Comparison of ENCODE assay signal across 22 cellular contexts in genomic region chr2:153455856-153456255, GRCh38. TPM values are rescaled to one million over a fixed set of nuclear protein-coding genes. Genes with fewer than 3 reads are reported as not detected.
A peak's percentile ranks its signal among the peaks of the same experiment; 100 is the strongest.
DNase-seq lines count a peak whose midpoint lies in the region; ATAC-seq and TF ChIP-seq lines count a peak whose summit lies in the region.
"Had no signal": no experiment of that assay in that cellular context is flagged by ENCODE, and none has a peak within 500 bp of the region (broad histone marks: within the 10 kb centered on the region; RNA-seq: fewer than 3 reads in every experiment).

No MANE protein-coding gene starts in this region.

- no peaks in the 10 kb centered on the region for H3K36me3 ChIP-seq in HEK293 (ENCODE audit: control insufficient read depth in 2 of 2, insufficient read depth in 1 of 2, low read length in 2 of 2)
- H3K36me3 ChIP-seq in mesendoderm (ENCODE audit: control insufficient read depth, insufficient read depth, low read length) = no peaks in the 10 kb centered on the region
- no peaks in the 10 kb centered on the region for H3K36me3 ChIP-seq in colonic mucosa
- H3K36me3 ChIP-seq: BLaER1 had no signal

- no peaks in the 10 kb centered on the region for H3K36me3 Mint-ChIP-seq in mesothelial cell of epicardium
- H3K36me3 Mint-ChIP-seq: CD4-positive, alpha-beta memory T cell had no signal

- in situ Hi-C loops in G401 (cut with HindIII; ENCODE audit: low sequenced_read_pairs) = no loop called here
- in situ Hi-C loops in KBM-7 (cut with MboI; ENCODE audit: low pct_unique_long_range_greater_than_20kb, low sequenced_read_pairs) = no loop called here

- H3K27ac ChIP-seq in HEK293 (ENCODE audit: extremely low read depth, low read depth, low read length) = no peak overlapping the region
- H3K27ac ChIP-seq in mesendoderm (ENCODE audit: low read depth, low read length) = no peak overlapping the region
- no peak overlapping the region for H3K27ac ChIP-seq in colonic mucosa
- H3K27ac ChIP-seq: BLaER1 had no signal

- H3K56ac ChIP-seq in mesendoderm (ENCODE audit: low read length) = no peak overlapping the region

- WGBS in mesendoderm (ENCODE audit: extremely low coverage, insufficient coverage, low lambda C conversion rate) = no CpG with 5 or more reads among the region's 8 CpGs

- H3K18ac ChIP-seq in mesendoderm (ENCODE audit: low read length) = no peak overlapping the region

- DNase-seq in G401 (ENCODE audit: low spot score) = peak; percentile 50
- DNase-seq in cerebellar cortex (ENCODE audit: low spot score) = peak; percentile 76
- peak; percentile 57 for DNase-seq in mesendoderm
- no peak for DNase-seq in colonic mucosa
- no peak for DNase-seq in KBM-7
- DNase-seq in mesothelial cell of epicardium (ENCODE audit: low spot score in 2 of 2, unreplicated experiment in 2 of 2) = no peak
- DNase-seq: EL, GOT3, NCI-H1105 treated with DMSO at 0.1 percent for 48 hours, NCI-H187, NCI-H2107, NCI-H510A, NCI-H774, OCI-M1, SIG-M5, T-helper 1 cell had no signal

- CTCF ChIA-PET in HEK293 (lab: Yijun Ruan, JAX) = interaction anchor here (0.6 to 0.7 kb wide), 2 partner anchors 10 to 1338 kb away, joined by 3 to 5 read pairs; no protein-coding TSS in a partner anchor

- no peaks in the 10 kb centered on the region; the same call in 1 of the 2 replicates for H3K4me1 ChIP-seq in HEK293 (ENCODE audit: control insufficient read depth, insufficient read depth, low read length)
- no peaks in the 10 kb centered on the region for H3K4me1 ChIP-seq in mesendoderm (ENCODE audit: control insufficient read depth, low read depth, low read length)
- no peaks in the 10 kb centered on the region for H3K4me1 ChIP-seq in colonic mucosa
- H3K4me1 ChIP-seq: BLaER1 had no signal

- no peak overlapping the region for H2BK15ac ChIP-seq in mesendoderm (replicated peaks; ENCODE audit: low read depth)

- H4K5ac ChIP-seq in mesendoderm (ENCODE audit: low read length) = no peak overlapping the region

- H2BK5ac ChIP-seq in mesendoderm (ENCODE audit: low read length) = no peak overlapping the region

- H3K9ac ChIP-seq in mesendoderm (ENCODE audit: low read length) (no peak overlapping the region), colonic mucosa (ENCODE audit: low read depth in 2 of 2, low read length in 2 of 2) (no peak overlapping the region)
- H3K9ac ChIP-seq: BLaER1 had no signal

- H3K4me2 ChIP-seq in mesendoderm (ENCODE audit: low read length) = no peak overlapping the region
- H3K4me2 ChIP-seq: BLaER1 had no signal

- no peak overlapping the region for H3K4me3 Mint-ChIP-seq in mesothelial cell of epicardium
- H3K4me3 Mint-ChIP-seq: CD4-positive, alpha-beta memory T cell had no signal

- H3K4ac ChIP-seq in mesendoderm (ENCODE audit: low read depth, low read length) = no peak overlapping the region

- peaks cover 8% of the 10 kb centered on the region for H3K9me3 Mint-ChIP-seq in mesothelial cell of epicardium
- H3K9me3 Mint-ChIP-seq: CD4-positive, alpha-beta memory T cell had no signal

- no peaks in the 10 kb centered on the region for H3K27me3 Mint-ChIP-seq in mesothelial cell of epicardium (ENCODE audit: low read depth)

- no peaks in the 10 kb centered on the region for H3K4me1 Mint-ChIP-seq in mesothelial cell of epicardium
- H3K4me1 Mint-ChIP-seq: CD4-positive, alpha-beta memory T cell had no signal

- H3K27me3 ChIP-seq in mesendoderm (ENCODE audit: insufficient read depth, low read length, poor library complexity) (no peaks in the 10 kb centered on the region), colonic mucosa (no peaks in the 10 kb centered on the region)
- H3K27me3 ChIP-seq: BLaER1 had no signal

- H2AK5ac ChIP-seq in mesendoderm (ENCODE audit: low read length) = no peak overlapping the region

- no peak overlapping the region for H3K4me3 ChIP-seq in HEK293 (ENCODE audit: low read depth, low read length)
- no peak overlapping the region for H3K4me3 ChIP-seq in mesendoderm (ENCODE audit: low read length)
- no peak overlapping the region for H3K4me3 ChIP-seq in colonic mucosa
- H3K4me3 ChIP-seq: BLaER1, K562 had no signal

- H2BK120ac ChIP-seq in mesendoderm (ENCODE audit: low read depth, low read length) = no peak overlapping the region

- H4K8ac ChIP-seq in mesendoderm (ENCODE audit: low read depth, low read length) = no peak overlapping the region

- TF ChIP-seq CTCF in HEK293 (tag by site-specific recombination; IDR thresholded peaks at IDR 0.05) (no peak), colonic mucosa (IDR thresholded peaks at IDR 0.05) (no peak), mesothelial cell of epicardium (IDR thresholded peaks at IDR 0.05; ENCODE audit: unreplicated experiment) (no peak)

- intact Hi-C loops in colonic mucosa (cut with DNase I) = no loop called here

- no peaks in the 10 kb centered on the region for H3K79me1 ChIP-seq in mesendoderm (ENCODE audit: low read length)

- H3K27ac Mint-ChIP-seq in mesothelial cell of epicardium = no peak overlapping the region
- H3K27ac Mint-ChIP-seq: CD4-positive, alpha-beta memory T cell had no signal

- POLR2A ChIA-PET in HEK293 (lab: Yijun Ruan, JAX) = interaction anchor here (0.8 kb wide), 1 partner anchor 14 kb away, joined by 3 read pairs; no protein-coding TSS in a partner anchor

- H3K23ac ChIP-seq in mesendoderm (ENCODE audit: low read length) = no peak overlapping the region

- H3K79me2 ChIP-seq in mesendoderm (ENCODE audit: control insufficient read depth, insufficient read depth, low read length) = no peaks in the 10 kb centered on the region

- H3K9me3 ChIP-seq in HEK293 (ENCODE audit: control insufficient read depth, insufficient read depth, low read depth, low read length) = no peaks in the 10 kb centered on the region
- H3K9me3 ChIP-seq in colonic mucosa = no peaks in the 10 kb centered on the region
- H3K9me3 ChIP-seq: BLaER1 had no signal

- ATAC-seq in HG03108 (IDR thresholded peaks at IDR 0.05; ENCODE audit: unreplicated experiment) = no peak
- ATAC-seq: K562 had no signal

TF ChIP-seq in HEK293, 187 proteins besides CTCF, POLR2A, EP300 and RAD21:
- no peak for TF ChIP-seq ZNF138 (tag by site-specific recombination; IDR thresholded peaks at IDR 0.05; ENCODE audit: borderline replicate concordance)
- no peak for TF ChIP-seq ZNF48 (tag by site-specific recombination; IDR thresholded peaks at IDR 0.05)
- TF ChIP-seq ZNF146 (tag by site-specific recombination; IDR thresholded peaks at IDR 0.05) = no peak
- peak; percentile 82 for TF ChIP-seq ZNF449 (tag by site-specific recombination; IDR thresholded peaks at IDR 0.05)
- no peak for TF ChIP-seq ZNF292 (tag by site-specific recombination; IDR thresholded peaks at IDR 0.05; ENCODE audit: borderline replicate concordance, low read depth)

RNA-seq across cellular contexts. Expression of gene RPRM, which starts 22.7 kb away (rescaled TPM):
- total RNA-seq in G401 (2014; rRNA removed; shearing (Covaris generic)) = 76.1 and 102 TPM in 2 replicates
- 6.5 TPM for polyA plus RNA-seq in mesendoderm (2013, experiment 1 of 2)
- polyA plus RNA-seq in mesendoderm (2013, experiment 2 of 2) = 7.0 TPM
- total RNA-seq in colonic mucosa (under 1 TPM in 1 of 2 donors, not detected in 1; 0.88 TPM), mesothelial cell of epicardium (14.4 to 15.5 TPM (median 15.2 TPM) in 3 replicates)
- total RNA-seq: A673; CD4-positive, alpha-beta memory T cell; K562 had no signal
- polyA plus RNA-seq: K562 had no signal

Comparison
In these comparisons a context has a peak if more than half of its experiments do, and no peak if none do; other contexts are left out.
1. DNase-seq: peak in G401 (single experiment), cerebellar cortex (single experiment) and mesendoderm (single experiment); none in colonic mucosa (single experiment), KBM-7 (single experiment) and mesothelial cell of epicardium (0 of 2).